1 cellular context compared by ENCODE assay signal in the genomic region with DNA sequence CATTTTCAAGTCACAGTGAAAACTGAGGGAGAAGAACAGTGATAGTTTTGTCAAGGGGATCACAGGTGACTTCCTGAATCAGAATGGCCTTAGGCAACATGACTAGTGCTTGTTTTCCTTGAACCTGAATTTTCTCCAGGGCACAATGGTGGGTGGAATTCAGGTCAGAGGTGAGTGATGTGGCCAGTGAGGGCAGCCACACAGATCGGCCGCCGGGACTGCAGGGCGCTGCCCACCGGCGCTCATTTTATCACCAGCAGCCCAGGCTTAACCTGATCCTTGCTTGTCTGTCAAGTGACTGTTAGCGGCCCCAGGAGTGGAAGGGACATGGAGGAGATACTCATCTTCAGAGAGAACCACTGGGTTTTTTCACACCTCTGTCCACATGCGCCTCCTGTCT.
A peak's percentile ranks its signal among the peaks of the same experiment; 100 is the strongest.
TF ChIP-seq lines count a peak whose summit lies in the region.

No MANE protein-coding gene starts in this region.

TF ChIP-seq in HepG2, 621 proteins besides CTCF, POLR2A, EP300 and RAD21:
- TF ChIP-seq, protein P1, sequence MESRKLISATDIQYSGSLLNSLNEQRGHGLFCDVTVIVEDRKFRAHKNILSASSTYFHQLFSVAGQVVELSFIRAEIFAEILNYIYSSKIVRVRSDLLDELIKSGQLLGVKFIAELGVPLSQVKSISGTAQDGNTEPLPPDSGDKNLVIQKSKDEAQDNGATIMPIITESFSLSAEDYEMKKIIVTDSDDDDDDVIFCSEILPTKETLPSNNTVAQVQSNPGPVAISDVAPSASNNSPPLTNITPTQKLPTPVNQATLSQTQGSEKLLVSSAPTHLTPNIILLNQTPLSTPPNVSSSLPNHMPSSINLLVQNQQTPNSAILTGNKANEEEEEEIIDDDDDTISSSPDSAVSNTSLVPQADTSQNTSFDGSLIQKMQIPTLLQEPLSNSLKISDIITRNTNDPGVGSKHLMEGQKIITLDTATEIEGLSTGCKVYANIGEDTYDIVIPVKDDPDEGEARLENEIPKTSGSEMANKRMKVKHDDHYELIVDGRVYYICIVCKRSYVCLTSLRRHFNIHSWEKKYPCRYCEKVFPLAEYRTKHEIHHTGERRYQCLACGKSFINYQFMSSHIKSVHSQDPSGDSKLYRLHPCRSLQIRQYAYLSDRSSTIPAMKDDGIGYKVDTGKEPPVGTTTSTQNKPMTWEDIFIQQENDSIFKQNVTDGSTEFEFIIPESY (CRISPR knock-in tag; IDR thresholded peaks at IDR 0.05), result 0 out of 2 replicates have a peak, but pooled peaks have one; percentile 10
- 0 out of 2 replicates have a peak, but pooled peaks have one; percentile 38 for TF ChIP-seq PPARG (CRISPR knock-in tag; conservative IDR thresholded peaks at IDR 0.05)
- TF ChIP-seq, protein P2, sequence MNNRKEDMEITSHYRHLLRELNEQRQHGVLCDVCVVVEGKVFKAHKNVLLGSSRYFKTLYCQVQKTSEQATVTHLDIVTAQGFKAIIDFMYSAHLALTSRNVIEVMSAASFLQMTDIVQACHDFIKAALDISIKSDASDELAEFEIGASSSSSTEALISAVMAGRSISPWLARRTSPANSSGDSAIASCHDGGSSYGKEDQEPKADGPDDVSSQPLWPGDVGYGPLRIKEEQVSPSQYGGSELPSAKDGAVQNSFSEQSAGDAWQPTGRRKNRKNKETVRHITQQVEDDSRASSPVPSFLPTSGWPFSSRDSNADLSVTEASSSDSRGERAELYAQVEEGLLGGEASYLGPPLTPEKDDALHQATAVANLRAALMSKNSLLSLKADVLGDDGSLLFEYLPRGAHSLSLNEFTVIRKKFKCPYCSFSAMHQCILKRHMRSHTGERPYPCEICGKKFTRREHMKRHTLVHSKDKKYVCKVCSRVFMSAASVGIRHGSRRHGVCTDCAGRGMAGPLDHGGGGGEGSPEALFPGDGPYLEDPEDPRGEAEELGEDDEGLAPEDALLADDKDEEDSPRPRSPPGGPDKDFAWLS (CRISPR knock-in tag; IDR thresholded peaks at IDR 0.05; ENCODE audit: borderline replicate concordance), result no peak
